Comparison of ENCODE assay signal across 9 cellular contexts in genomic region chr10:84279876-84280475, GRCh38. TPM values are rescaled to one million over a fixed set of nuclear protein-coding genes. Genes with fewer than 3 reads are reported as not detected.
DNase-seq lines count a peak whose midpoint lies in the region; ATAC-seq and TF ChIP-seq lines count a peak whose summit lies in the region.
"Not testable (repeated sequence)": the region's sequence is repeated elsewhere in the genome, so short reads cannot be mapped to it uniquely, and the experiment has no call there.
"Had no signal": no experiment of that assay in that cellular context is flagged by ENCODE, and none has a peak within 500 bp of the region (broad histone marks: within the 10 kb centered on the region; RNA-seq: fewer than 3 reads in every experiment).

No MANE protein-coding gene starts in this region.

- H3K36me3 Mint-ChIP-seq in WTC11; endothelial cell (ENCODE audit: low read depth, unreplicated experiment): not testable (repeated sequence)
- peaks cover 11% of the 10 kb centered on the region for H3K36me3 Mint-ChIP-seq in nephron progenitor cell (ENCODE audit: low read depth)

- H3K9me3 ChIP-seq in ES-I3 (ENCODE audit: control insufficient read depth, insufficient read depth, low read length); NT2/D1 (ENCODE audit: insufficient read depth, low read length): not testable (repeated sequence)

- not testable (repeated sequence) for TF ChIP-seq CTCF in WTC11 (IDR thresholded peaks at IDR 0.05); endothelial cell (IDR thresholded peaks at IDR 0.05; ENCODE audit: unreplicated experiment); nephron progenitor cell (IDR thresholded peaks at IDR 0.05)

- H3K4me3 Mint-ChIP-seq in WTC11 = peak overlapping the region; percentile 82
- peak overlapping the region; percentile 47 for H3K4me3 Mint-ChIP-seq in endothelial cell (ENCODE audit: unreplicated experiment)
- H3K4me3 Mint-ChIP-seq in nephron progenitor cell = peak overlapping the region; percentile 79
- peak overlapping the region; percentile 21 to 53 for H3K4me3 Mint-ChIP-seq in stimulated activated naive CD8-positive, alpha-beta T cell treated with anti-CD3 and anti-CD28 coated beads, Interleukin-15, amount 100 ng/mL, for 72 hours

- POLR2A ChIA-PET in WTC11 (lab: Charles Lee) = not testable (repeated sequence)

- peak overlapping the region; percentile 22 for H3K4me3 ChIP-seq in NT2/D1 (ENCODE audit: insufficient read length, low read depth)

- H3K27ac Mint-ChIP-seq in WTC11; endothelial cell (ENCODE audit: unreplicated experiment); nephron progenitor cell: not testable (repeated sequence)
- H3K27ac Mint-ChIP-seq in stimulated activated naive CD8-positive, alpha-beta T cell treated with anti-CD3 and anti-CD28 coated beads, Interleukin-15, amount 100 ng/mL, for 72 hours = peak overlapping the region in 1 of 2 donors; percentile 20

- not testable (repeated sequence) for H3K36me3 ChIP-seq in ES-I3 (ENCODE audit: insufficient read depth, low read length); NT2/D1 (ENCODE audit: insufficient read depth, insufficient read length, low read length)

- peak overlapping the region; percentile 43 for H3K9ac ChIP-seq in ES-I3 (ENCODE audit: low read depth, low read length)
- H3K9ac ChIP-seq in NT2/D1 (ENCODE audit: insufficient read length, low read depth) = not testable (repeated sequence)

- H3K27me3 ChIP-seq in NT2/D1 (ENCODE audit: insufficient read depth, insufficient read length) = not testable (repeated sequence)

- ATAC-seq in WTC11; stimulated activated naive CD8-positive, alpha-beta T cell treated with anti-CD3 and anti-CD28 coated beads, Interleukin-15, amount 100 ng/mL, for 72 hours: not testable (repeated sequence)

- CTCF ChIA-PET in WTC11 (lab: Charles Lee) = interaction anchor here (0.7 to 2.4 kb wide), 4 partner anchors 12 to 269 kb away, joined by 3 to 17 read pairs (median 4); no protein-coding TSS in a partner anchor

- H3K4me1 ChIP-seq in ES-I3 (ENCODE audit: insufficient read depth, low read length); NT2/D1 (ENCODE audit: insufficient read depth, insufficient read length): not testable (repeated sequence)

- H3K27me3 Mint-ChIP-seq in WTC11 (ENCODE audit: low read depth); endothelial cell (ENCODE audit: unreplicated experiment); nephron progenitor cell (ENCODE audit: low read depth, poor library complexity); stimulated activated naive CD8-positive, alpha-beta T cell treated with anti-CD3 and anti-CD28 coated beads, Interleukin-15, amount 100 ng/mL, for 72 hours: not testable (repeated sequence)

- not testable (repeated sequence) for H3K4me1 Mint-ChIP-seq in WTC11; endothelial cell (ENCODE audit: unreplicated experiment); nephron progenitor cell; stimulated activated naive CD8-positive, alpha-beta T cell treated with anti-CD3 and anti-CD28 coated beads, Interleukin-15, amount 100 ng/mL, for 72 hours

- not testable (repeated sequence) for DNase-seq in NT2/D1 (ENCODE audit: low read depth, low spot score); endothelial cell (ENCODE audit: low spot score); stimulated activated naive CD8-positive, alpha-beta T cell treated with anti-CD3 and anti-CD28 coated beads, Interleukin-15, amount 100 ng/mL, for 72 hours
- peak; percentile 72 for DNase-seq in WTC11 (ENCODE audit: low spot score)
- DNase-seq in nephron progenitor cell = peak; percentile 28

- H3K9me3 Mint-ChIP-seq in WTC11 (peaks cover 16% of the 10 kb centered on the region; the same call in 1 of the 2 replicates), nephron progenitor cell (peaks cover 22% of the 10 kb centered on the region)
- not testable (repeated sequence) for H3K9me3 Mint-ChIP-seq in endothelial cell (ENCODE audit: unreplicated experiment); stimulated activated naive CD8-positive, alpha-beta T cell treated with anti-CD3 and anti-CD28 coated beads, Interleukin-15, amount 100 ng/mL, for 72 hours

TF ChIP-seq in WTC11, 78 proteins besides CTCF, POLR2A, EP300 and RAD21 (continues in another document):
- TF ChIP-seq ZNF281 (CRISPR knock-in tag; IDR thresholded peaks at IDR 0.05) (peak; percentile 88), E2F5 (CRISPR knock-in tag; IDR thresholded peaks at IDR 0.05) (peak; percentile 38; the same call in 1 of the 2 replicates), TEAD1 (CRISPR knock-in tag; IDR thresholded peaks at IDR 0.05) (0 out of 2 replicates have a peak, but pooled peaks have one; percentile 31), FOXP1 (CRISPR knock-in tag; IDR thresholded peaks at IDR 0.05; ENCODE audit: borderline replicate concordance) (peak; percentile 30; the same call in 1 of the 2 replicates), ARID4B (CRISPR knock-in tag; IDR thresholded peaks at IDR 0.05; ENCODE audit: borderline replicate concordance) (peak; percentile 59; the same call in 1 of the 2 replicates)

RNA-seq across cellular contexts. Expression of gene RGR, which starts 35.1 kb away (rescaled TPM):
- not detected in 3 replicates for total RNA-seq in WTC11 (2021)
- total RNA-seq in endothelial cell (ENCODE audit: unreplicated experiment) = not detected
- total RNA-seq: H4, LHCN-M2, PC-3 had no signal

RNA-seq across cellular contexts. Expression of gene LRIT1, which starts 38.6 kb away (rescaled TPM):
- total RNA-seq in WTC11 (2021) (not detected in 3 replicates), endothelial cell (ENCODE audit: unreplicated experiment) (not detected)
- total RNA-seq: H4, LHCN-M2, PC-3 had no signal

RNA-seq across cellular contexts. Expression of gene CCSER2, which starts 48.4 kb away (rescaled TPM):
- 21.4 to 30.6 TPM (median 22.7 TPM) in 3 replicates for total RNA-seq in WTC11 (2021)
- total RNA-seq in endothelial cell (ENCODE audit: unreplicated experiment) = 80.2 TPM

RNA-seq across cellular contexts. Expression of gene LRIT2, which starts 54.6 kb away (rescaled TPM):
- total RNA-seq in WTC11 (2021) = not detected in 3 replicates
- not detected for total RNA-seq in endothelial cell (ENCODE audit: unreplicated experiment)
- total RNA-seq: H4, LHCN-M2, PC-3 had no signal
